19 cellular contexts compared by ENCODE assay signal in genomic region chr5:78730300-78731094, GRCh38.
DNase-seq lines count a peak whose midpoint lies in the region; ATAC-seq, FAIRE-seq and TF ChIP-seq lines count a peak whose summit lies in the region.
"Had no signal": no experiment of that assay in that cellular context is flagged by ENCODE, and none has a peak within 500 bp of the region (broad histone marks: within the 10 kb centered on the region; RNA-seq: fewer than 3 reads in every experiment).

No MANE protein-coding gene starts in this region.

- DNase-seq in GM19239 (ENCODE audit: insufficient read length, low spot score) (no peak), NCI-H524 treated with DMSO at 0.1 percent for 48 hours (lab: John Stamatoyannopoulos, UW) (peak; percentile 78), endothelial cell (ENCODE audit: low spot score) (no peak), trophoblast cell (no peak), NCI-H2227 (lab: John Stamatoyannopoulos, UW; ENCODE audit: unreplicated experiment) (no peak), left lobe of liver (ENCODE audit: low spot score) (no peak)
- DNase-seq: ACHN; HFFc6; KG1; NCI-H1694 treated with DMSO at 0.1 percent for 48 hours; NCI-H2107; NCI-H69; NK-92 treated with Interleukin-12 subunit alpha and Interleukin-12 subunit beta, amount 100 ng/mL, for 24 hours; OCI-M1; RPMI8226; SIG-M5 had no signal

- H3K79me2 ChIP-seq in trophoblast cell (ENCODE audit: control insufficient read depth, insufficient read depth, low read length, poor library complexity) = no peaks in the 10 kb centered on the region

- H4K12ac ChIP-seq in trophoblast cell (ENCODE audit: low read depth, low read length) = no peak overlapping the region

- H3K36me3 ChIP-seq in trophoblast cell (ENCODE audit: control insufficient read depth in 1 of 2, insufficient read depth in 2 of 2, low read length in 2 of 2) = no peaks in the 10 kb centered on the region

- peak overlapping the region; percentile 16 for H4K91ac ChIP-seq in trophoblast cell (ENCODE audit: low read depth, low read length)

- no peak overlapping the region for H3K4ac ChIP-seq in trophoblast cell (ENCODE audit: low read depth, low read length)

- no peak overlapping the region for H2AK5ac ChIP-seq in trophoblast cell (ENCODE audit: low read length)

- no peak overlapping the region for H3K4me3 ChIP-seq in trophoblast cell (ENCODE audit: low read depth, low read length)

- no peak overlapping the region for H3K4me2 ChIP-seq in trophoblast cell (ENCODE audit: low read length)

- peaks cover 0 to 2% of the 10 kb centered on the region in 2 experiments for H3K4me1 ChIP-seq in trophoblast cell (ENCODE audit: control insufficient read depth in 1 of 2, insufficient read depth in 2 of 2, low read length in 2 of 2)

- no peak overlapping the region for H3K27ac ChIP-seq in trophoblast cell (ENCODE audit: low read depth, low read length)

- H3K18ac ChIP-seq in trophoblast cell (ENCODE audit: low read length) = no peak overlapping the region

- H3K27me3 ChIP-seq in trophoblast cell (ENCODE audit: insufficient read depth, low read length) = no peaks in the 10 kb centered on the region

- H2BK12ac ChIP-seq in trophoblast cell (ENCODE audit: low read length) = peak overlapping the region; percentile 27

- peaks cover 6% of the 10 kb centered on the region for H3K27me3 Mint-ChIP-seq in endothelial cell (ENCODE audit: unreplicated experiment)

- no CpG with 5 or more reads among the region's 1 CpG for WGBS in trophoblast cell (ENCODE audit: extremely low coverage, insufficient coverage, insufficient read length)

- H2BK5ac ChIP-seq in trophoblast cell (ENCODE audit: low read depth, low read length, poor library complexity) = no peak overlapping the region

- no peaks in the 10 kb centered on the region for H3K79me1 ChIP-seq in trophoblast cell (ENCODE audit: low read length)

- no peaks in the 10 kb centered on the region for H3K36me3 Mint-ChIP-seq in endothelial cell (ENCODE audit: low read depth, unreplicated experiment)
- H3K36me3 Mint-ChIP-seq: CD14-positive monocyte had no signal

- no peak overlapping the region for H4K8ac ChIP-seq in trophoblast cell (ENCODE audit: low read depth, low read length)

- H2BK120ac ChIP-seq in trophoblast cell (ENCODE audit: insufficient read depth, low read length, poor library complexity) = no peak overlapping the region

- H3K23ac ChIP-seq in trophoblast cell (ENCODE audit: low read length) = no peak overlapping the region

- H3K9ac ChIP-seq in trophoblast cell (ENCODE audit: low read length) = no peak overlapping the region

- peak; percentile 58 for FAIRE-seq in GM19239 (lab: Jason Lieb, UNC)
- FAIRE-seq: G401.6 had no signal

- H3K9me3 ChIP-seq in trophoblast cell (ENCODE audit: insufficient read depth, low read depth, low read length) = peaks cover 2% of the 10 kb centered on the region

- TF ChIP-seq CTCF in endothelial cell (IDR thresholded peaks at IDR 0.05; ENCODE audit: unreplicated experiment) = no peak

- peaks cover 4% of the 10 kb centered on the region for H3K4me1 Mint-ChIP-seq in endothelial cell (ENCODE audit: unreplicated experiment)

- no peak for ATAC-seq in HG03354 (IDR thresholded peaks at IDR 0.05; ENCODE audit: poor library complexity, severe bottlenecking, unreplicated experiment)
- ATAC-seq in left lobe of liver = no peak

- H3K27ac Mint-ChIP-seq in endothelial cell (ENCODE audit: unreplicated experiment) = no peak overlapping the region
- H3K27ac Mint-ChIP-seq: CD14-positive monocyte, HFFc6 had no signal

- no peak overlapping the region for H3K14ac ChIP-seq in trophoblast cell (ENCODE audit: low read length)

- H3K9me3 Mint-ChIP-seq in endothelial cell (ENCODE audit: unreplicated experiment) = no peaks in the 10 kb centered on the region
- H3K9me3 Mint-ChIP-seq: HFFc6 had no signal

- peak overlapping the region; percentile 38 for H3K4me3 Mint-ChIP-seq in endothelial cell (ENCODE audit: unreplicated experiment)
- H3K4me3 Mint-ChIP-seq: CD14-positive monocyte, HFFc6 had no signal

- H2AFZ ChIP-seq in trophoblast cell (ENCODE audit: insufficient read depth, low read length, poor library complexity) = no peak overlapping the region
